In genomic region chr2:62706721-62707516, GRCh38 we compare ENCODE assay signal across 8 cellular contexts. TPM values are rescaled to one million over a fixed set of nuclear protein-coding genes. Genes with fewer than 3 reads are reported as not detected.
A peak's percentile ranks its signal among the peaks of the same experiment; 100 is the strongest.
DNase-seq lines count a peak whose midpoint lies in the region; ATAC-seq and TF ChIP-seq lines count a peak whose summit lies in the region.

No MANE protein-coding gene starts in this region.

- peak overlapping the region; percentile 68 for H3K4ac ChIP-seq in trophoblast cell (ENCODE audit: low read depth, low read length)

- ATAC-seq in HG02870 (IDR thresholded peaks at IDR 0.05; ENCODE audit: unreplicated experiment), result no peak

- no peak overlapping the region for H2AFZ ChIP-seq in trophoblast cell (ENCODE audit: insufficient read depth, low read length, poor library complexity)

- H3K79me1 ChIP-seq in trophoblast cell (ENCODE audit: low read length), result peaks cover 7% of the 10 kb centered on the region

- no peak for TF ChIP-seq CTCF in endodermal cell (conservative IDR thresholded peaks at IDR 0.05)

- no peaks in the 10 kb centered on the region for H3K27me3 ChIP-seq in endodermal cell (ENCODE audit: control insufficient read depth, insufficient read depth, low read length, poor library complexity, severe bottlenecking)
- no peaks in the 10 kb centered on the region for H3K27me3 ChIP-seq in trophoblast cell (ENCODE audit: insufficient read depth, low read length)

- no peak overlapping the region for H2BK120ac ChIP-seq in trophoblast cell (ENCODE audit: insufficient read depth, low read length, poor library complexity)

- H4K12ac ChIP-seq in trophoblast cell (ENCODE audit: low read depth, low read length), result no peak overlapping the region

- peaks cover 9% of the 10 kb centered on the region for H3K36me3 Mint-ChIP-seq in endodermal cell (ENCODE audit: low read depth)

- 81 to 86% methylated on average over 5 to 7 of the region's 7 CpGs for WGBS in endodermal cell (ENCODE audit: insufficient coverage in 1 of 2, insufficient read length in 1 of 2), 2 experiments
- WGBS in trophoblast cell (ENCODE audit: extremely low coverage, insufficient coverage, insufficient read length), result no CpG with 5 or more reads among the region's 7 CpGs

- H2BK5ac ChIP-seq in trophoblast cell (ENCODE audit: low read depth, low read length, poor library complexity), result no peak overlapping the region

- in situ Hi-C loops in G401 (cut with HindIII; ENCODE audit: low sequenced_read_pairs), result no loop called here

- H3K36me3 ChIP-seq in endodermal cell (ENCODE audit: control insufficient read depth, insufficient read depth, low read length), result peaks cover 3% of the 10 kb centered on the region
- peaks cover 0 to 4% of the 10 kb centered on the region in 2 experiments for H3K36me3 ChIP-seq in trophoblast cell (ENCODE audit: control insufficient read depth in 1 of 2, insufficient read depth in 2 of 2, low read length in 2 of 2)

- H4K8ac ChIP-seq in trophoblast cell (ENCODE audit: low read depth, low read length), result no peak overlapping the region

- peak; percentile 50 for DNase-seq in G401 (ENCODE audit: low spot score)
- peak; percentile 65 for DNase-seq in NCI-H748 (lab: John Stamatoyannopoulos, UW; ENCODE audit: unreplicated experiment)
- DNase-seq in endodermal cell, result no peak
- DNase-seq in trophoblast cell, result no peak
- DNase-seq in hepatic stellate cell (ENCODE audit: low spot score), result no peak
- DNase-seq in GOT3 (lab: John Stamatoyannopoulos, UW), result no peak
- no peak for DNase-seq in stimulated activated CD8-positive, alpha-beta memory T cell treated with anti-CD3 and anti-CD28 coated beads, Interleukin-4, amount 100 ng/mL, for 48 hours

- H3K79me2 ChIP-seq in trophoblast cell (ENCODE audit: control insufficient read depth, insufficient read depth, low read length, poor library complexity), result peaks cover 13% of the 10 kb centered on the region

- H3K27ac ChIP-seq in endodermal cell (ENCODE audit: low read depth, low read length), result no peak overlapping the region
- no peak overlapping the region for H3K27ac ChIP-seq in trophoblast cell (ENCODE audit: low read depth, low read length)

- peak overlapping the region; percentile 3 for H3K27ac Mint-ChIP-seq in endodermal cell

- no peaks in the 10 kb centered on the region for H3K9me3 ChIP-seq in endodermal cell (ENCODE audit: control insufficient read depth, low read length)
- H3K9me3 ChIP-seq in trophoblast cell (ENCODE audit: insufficient read depth, low read depth, low read length), result no peaks in the 10 kb centered on the region

- H3K9me3 Mint-ChIP-seq in endodermal cell, result no peaks in the 10 kb centered on the region

- H3K4me1 ChIP-seq in endodermal cell (ENCODE audit: control insufficient read depth, insufficient read depth, low read length) (no peaks in the 10 kb centered on the region), trophoblast cell (ENCODE audit: control insufficient read depth in 1 of 2, insufficient read depth in 2 of 2, low read length in 2 of 2) (peaks cover 3 to 12% of the 10 kb centered on the region in 2 experiments)

- H3K9ac ChIP-seq in endodermal cell (ENCODE audit: extremely low read depth, low read length, poor library complexity, severe bottlenecking), result peak overlapping the region; percentile 35
- peak overlapping the region; percentile 31 for H3K9ac ChIP-seq in trophoblast cell (ENCODE audit: low read length)

- H3K18ac ChIP-seq in trophoblast cell (ENCODE audit: low read length), result no peak overlapping the region

- H2BK12ac ChIP-seq in trophoblast cell (ENCODE audit: low read length), result no peak overlapping the region

- no peak overlapping the region for H3K23ac ChIP-seq in trophoblast cell (ENCODE audit: low read length)

- H3K14ac ChIP-seq in trophoblast cell (ENCODE audit: low read length), result no peak overlapping the region

- H3K4me3 ChIP-seq in endodermal cell (ENCODE audit: low read length) (peak overlapping the region; percentile 91), trophoblast cell (ENCODE audit: low read depth, low read length) (peak overlapping the region; percentile 87)

- H3K27me3 Mint-ChIP-seq in endodermal cell (ENCODE audit: insufficient read depth), result no peaks in the 10 kb centered on the region

- no peak overlapping the region for H2AK5ac ChIP-seq in trophoblast cell (ENCODE audit: low read length)

- H3K4me1 Mint-ChIP-seq in endodermal cell, result peaks cover 22% of the 10 kb centered on the region

- H4K91ac ChIP-seq in trophoblast cell (ENCODE audit: low read depth, low read length), result no peak overlapping the region

- H3K4me2 ChIP-seq in trophoblast cell (ENCODE audit: low read length), result peak overlapping the region; percentile 57

- H3K4me3 Mint-ChIP-seq in endodermal cell, result peak overlapping the region; percentile 82

RNA-seq across cellular contexts. Expression of gene EHBP1, which starts 1.4 kb away (rescaled TPM):
- total RNA-seq in G401 (2014; rRNA removed; shearing (Covaris generic)), result 31.0 and 33.4 TPM in 2 replicates
- 10 to 100 TPM; 34.6 to 49.8 TPM for total RNA-seq in endodermal cell
- polyA plus RNA-seq in endodermal cell (2013, experiment 1 of 2), result 30.5 TPM
- 38.1 TPM for polyA plus RNA-seq in endodermal cell (2013, experiment 2 of 2)
- polyA plus RNA-seq in trophoblast cell (2013), result 50.6 and 56.9 TPM in 2 replicates

Comparison
In these comparisons a context has a peak if more than half of its experiments do, and no peak if none do; other contexts are left out.
1. DNase-seq: peak in G401 (single experiment) and NCI-H748 (single experiment); none in endodermal cell (single experiment), trophoblast cell (0 of 2), hepatic stellate cell (single experiment), GOT3 (single experiment) and stimulated activated CD8-positive, alpha-beta memory T cell treated with anti-CD3 and anti-CD28 coated beads, Interleukin-4, amount 100 ng/mL, for 48 hours (single experiment).